Comparison of ENCODE assay signal across 11 cellular contexts in the genomic region with DNA sequence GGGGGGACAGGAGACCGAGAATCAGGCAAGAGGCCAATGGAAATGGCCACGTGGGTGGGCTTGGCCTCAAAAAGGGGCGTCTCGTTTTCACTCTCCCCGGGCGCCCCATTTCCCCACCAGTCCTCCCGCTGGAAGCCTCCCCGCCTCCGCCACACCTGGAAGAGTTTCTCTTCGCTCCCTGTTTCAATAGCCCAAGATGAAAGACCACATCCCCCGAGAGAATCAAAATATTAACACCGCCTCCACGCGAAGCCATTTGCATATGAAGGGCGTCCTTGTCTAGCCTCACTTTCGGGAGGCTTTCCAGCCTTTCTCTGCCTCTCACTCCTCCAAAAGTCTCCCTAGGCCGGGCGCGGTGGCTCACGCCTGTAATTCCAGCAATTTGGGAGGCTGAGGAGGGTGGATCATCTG. TPM values are rescaled to one million over a fixed set of nuclear protein-coding genes. Genes with fewer than 3 reads are reported as not detected.
A peak's percentile ranks its signal among the peaks of the same experiment; 100 is the strongest.
DNase-seq lines count a peak whose midpoint lies in the region; ATAC-seq, FAIRE-seq and TF ChIP-seq lines count a peak whose summit lies in the region.
"Had no signal": no experiment of that assay in that cellular context is flagged by ENCODE, and none has a peak within 500 bp of the region (broad histone marks: within the 10 kb centered on the region; RNA-seq: fewer than 3 reads in every experiment).

No MANE protein-coding gene starts in this region.

- H4K20me1 ChIP-seq in BLaER1, result no peaks in the 10 kb centered on the region
- no peaks in the 10 kb centered on the region for H4K20me1 ChIP-seq in GM12878 (ENCODE audit: control insufficient read depth, insufficient read depth)

- H3K4me1 ChIP-seq in BLaER1, result peaks cover 23% of the 10 kb centered on the region
- no peaks in the 10 kb centered on the region for H3K4me1 ChIP-seq in GM12878 (ENCODE audit: control insufficient read depth, insufficient read depth, low read length)
- H3K4me1 ChIP-seq in Peyer's patch, result peaks cover 0 to 16% (median 6%) of the 10 kb centered on the region in 4 donors

- H3K27me3 Mint-ChIP-seq in naive thymus-derived CD8-positive, alpha-beta T cell, result peaks cover 47 to 78% (median 59%) of the 10 kb centered on the region in 5 donors

- no peak for ATAC-seq in GM12878
- ATAC-seq in naive thymus-derived CD8-positive, alpha-beta T cell, result no peak
- ATAC-seq: gastrocnemius medialis had no signal

- CTCF ChIA-PET in GM12878 (lab: Yijun Ruan, JAX), result no interaction called here

- H3K27ac ChIP-seq in BLaER1, result no peak overlapping the region
- H3K27ac ChIP-seq in GM12878 (ENCODE audit: control insufficient read depth, insufficient read depth), result no peak overlapping the region
- H3K27ac ChIP-seq in Peyer's patch, result no peak overlapping the region
- H3K27ac ChIP-seq: coronary artery, gastrocnemius medialis had no signal

- RAD21 ChIA-PET in GM12878 (lab: Charles Lee; ENCODE audit: unreplicated experiment), result no interaction called here

- peak overlapping the region; percentile 57; the same call in 1 of the 2 replicates for H3K4me3 ChIP-seq in BLaER1
- H3K4me3 ChIP-seq in H7 (ENCODE audit: insufficient read depth, low read depth, low read length), result peak overlapping the region; percentile 50
- H3K4me3 ChIP-seq in GM12878, result no peak overlapping the region
- no peak overlapping the region for H3K4me3 ChIP-seq in lower leg skin (ENCODE audit: low read depth, poor library complexity, severe bottlenecking)
- no peak overlapping the region for H3K4me3 ChIP-seq in Peyer's patch

- POLR2A ChIA-PET in GM12878 (lab: Charles Lee), result no interaction called here
- POLR2A ChIA-PET in naive thymus-derived CD8-positive, alpha-beta T cell (lab: Charles Lee), result no interaction called here

- peaks cover 0 to 14% (median 8%) of the 10 kb centered on the region in 9 donors for H3K9me3 Mint-ChIP-seq in naive thymus-derived CD8-positive, alpha-beta T cell

- H3K36me3 ChIP-seq in BLaER1, result no peaks in the 10 kb centered on the region
- H3K36me3 ChIP-seq in H7 (replicated peaks; ENCODE audit: control insufficient read depth, insufficient read depth, low read length), result no peaks in the 10 kb centered on the region
- H3K36me3 ChIP-seq in GM12878 (ENCODE audit: control insufficient read depth in 2 of 2, insufficient read depth in 2 of 2, low read length in 1 of 2), result no peaks in the 10 kb centered on the region
- H3K36me3 ChIP-seq in Peyer's patch, result no peaks in the 10 kb centered on the region
- H3K36me3 ChIP-seq: gastrocnemius medialis had no signal

- TF ChIP-seq EP300 in GM12878 (IDR thresholded peaks at IDR 0.05; ENCODE audit: borderline replicate concordance in 1 of 2, control insufficient read depth in 1 of 2, low read depth in 2 of 2, low read length in 2 of 2), result no peak

- intact Hi-C loops in GM12878 (cut with micrococcal nuclease; ENCODE audit: unreplicated experiment), result no loop called here
- intact Hi-C loops in lower leg skin (cut with DNase I; ENCODE audit: low total_unique reads), result loop anchor here (2.0 to 10.0 kb wide), 3 partner anchors 64 to 318 kb away; a partner anchor contains a TSS

- H3K9me3 ChIP-seq in BLaER1 (peaks cover 12% of the 10 kb centered on the region), GM12878 (replicated peaks; ENCODE audit: control insufficient read depth, insufficient read depth, low read length) (no peaks in the 10 kb centered on the region; the same call in 2 of the 3 replicates), Peyer's patch (peaks cover 0 to 7% (median 1%) of the 10 kb centered on the region in 4 donors)
- H3K9me3 ChIP-seq: gastrocnemius medialis had no signal

- no peak for TF ChIP-seq RAD21 in GM12878 (IDR thresholded peaks at IDR 0.05; ENCODE audit: insufficient read depth, low read depth, low read length)

- no peaks in the 10 kb centered on the region for H3K79me2 ChIP-seq in GM12878 (ENCODE audit: control insufficient read depth, insufficient read depth, low read length)

- H3K27me3 ChIP-seq in BLaER1 (peaks cover 30% of the 10 kb centered on the region), H7 (ENCODE audit: control insufficient read depth, insufficient read depth, low read length) (peaks cover 8% of the 10 kb centered on the region), GM12878 (replicated peaks in 1 of 2; ENCODE audit: control insufficient read depth in 2 of 2, insufficient read depth in 2 of 2, low read length in 1 of 2) (no peaks in the 10 kb centered on the region), Peyer's patch (peaks cover 0 to 18% of the 10 kb centered on the region in 2 donors)

- peaks cover 18 to 30% (median 27%) of the 10 kb centered on the region in 4 donors for H3K4me1 Mint-ChIP-seq in naive thymus-derived CD8-positive, alpha-beta T cell

- peak overlapping the region in 2 of 10 donors; percentile 27 to 59 for H3K27ac Mint-ChIP-seq in naive thymus-derived CD8-positive, alpha-beta T cell

- 4% methylated on average over 20 of the region's 20 CpGs for WGBS in GM12878 (ENCODE audit: insufficient coverage, insufficient replicate concordance, low lambda C conversion rate, missing lambda C conversion rate)
- WGBS in lower leg skin, 2 donors, result 21 to 31% methylated on average over 20 of the region's 20 CpGs

- SMC1A ChIA-PET in GM12878 (lab: Charles Lee; ENCODE audit: uncharacterized antibody, unreplicated experiment), result interaction anchor here (0.9 kb wide), 1 partner anchor 64 kb away, joined by 3 read pairs; no protein-coding TSS in a partner anchor

- peak; percentile 79 for DNase-seq in H7
- DNase-seq in GM12878 (ENCODE audit: low read depth, low spot score), result no peak
- DNase-seq in naive thymus-derived CD8-positive, alpha-beta T cell, result no peak
- DNase-seq in ecto neural progenitor cell (ENCODE audit: low spot score), result no peak
- DNase-seq in NCI-H2029 (lab: John Stamatoyannopoulos, UW), result no peak
- no peak for DNase-seq in lower leg skin (ENCODE audit: low spot score in 2 of 2)
- no peak for DNase-seq in Peyer's patch
- DNase-seq: gastrocnemius medialis had no signal

- FAIRE-seq in GM12878 (lab: Jason Lieb, UNC), result no peak

- peak overlapping the region; percentile 73 for H3K4me2 ChIP-seq in BLaER1
- peak overlapping the region; percentile 59 for H3K4me2 ChIP-seq in GM12878 (ENCODE audit: control insufficient read depth, insufficient read depth)

- in situ Hi-C loops in GM12878 (cut with MboI), result loop anchor here (5.0 kb wide), 1 partner anchor 320 kb away; no protein-coding TSS in a partner anchor

- no peak overlapping the region for H2AFZ ChIP-seq in GM12878 (ENCODE audit: control insufficient read depth, low read depth, low read length)

- BruUV-seq in GM12878 (replicated peaks; lab: Mats Ljungman, UMichigan), result no TSS peak

- no peak for TF ChIP-seq CTCF in GM12878 (IDR thresholded peaks at IDR 0.05 in 2 of 3, conservative IDR thresholded peaks at IDR 0.05 in 1 of 3; ENCODE audit: control insufficient read depth in 2 of 3, extremely low read depth in 1 of 3, insufficient read depth in 1 of 3, low read depth in 3 of 3, low read length in 3 of 3)
- no peak for TF ChIP-seq CTCF in lower leg skin (IDR thresholded peaks at IDR 0.05)
- no peak for TF ChIP-seq CTCF in Peyer's patch (IDR thresholded peaks at IDR 0.05)

- TF ChIP-seq POLR2A in GM12878 (IDR thresholded peaks at IDR 0.05; ENCODE audit: low read depth, low read length), result no peak
- TF ChIP-seq POLR2A in lower leg skin (IDR thresholded peaks at IDR 0.05), result no peak
- no peak for TF ChIP-seq POLR2A in Peyer's patch (IDR thresholded peaks at IDR 0.05)

- H3K36me3 Mint-ChIP-seq in naive thymus-derived CD8-positive, alpha-beta T cell, result peaks cover 3 to 14% (median 3%) of the 10 kb centered on the region in 3 donors

- no peak overlapping the region for H3K9ac ChIP-seq in BLaER1
- H3K9ac ChIP-seq in GM12878 (ENCODE audit: control insufficient read depth, insufficient read depth, low read length), result no peak overlapping the region

- peak overlapping the region; percentile 71 to 84 (median 80) for H3K4me3 Mint-ChIP-seq in naive thymus-derived CD8-positive, alpha-beta T cell

TF ChIP-seq in GM12878, 131 proteins besides CTCF, POLR2A, EP300 and RAD21 (continues in another document):
- TF ChIP-seq POU2F2 (IDR thresholded peaks at IDR 0.05; ENCODE audit: borderline replicate concordance, low read depth, low read length) (peak; percentile 60; the same call in 1 of the 3 replicates), SMAD1 (IDR thresholded peaks at IDR 0.05; ENCODE audit: low read depth, partially characterized antibody) (no peak)

RNA-seq across cellular contexts. Expression of a gene that starts 0.7 kb away (rescaled TPM):
- total RNA-seq in H7 (2014; rRNA removed; shearing (Covaris generic)), result 40.0 and 63.4 TPM in 2 replicates
- total RNA-seq in GM12878 (2013; cell fraction: nucleolus; rRNA removed), result 0.56 TPM in 1 of 2 replicates, not detected in the other
- total RNA-seq in GM12878 (2014; rRNA removed) (not detected in 2 replicates), GM12878 (2014; rRNA removed; fragmentation: Illumina TruSeq; extraction: Trizol) (not detected in 2 replicates), GM12878 (2021) (0.16 and 0.36 TPM in 2 replicates), lower leg skin (100 to 1,000 TPM in 3 of 4 donors, 10 to 100 TPM in 1; 94.8 to 157 (median 112) TPM), Peyer's patch (1 to 10 TPM in 3 of 4 donors, not detected in 1; 1.1 to 5.3 (median 2.1) TPM)
- not detected for polyA plus RNA-seq in GM12878 (2011; ENCODE audit: low read depth)
- polyA plus RNA-seq in GM12878 (2011; rRNA removed) (2.4 and 3.5 TPM in 2 replicates), GM12878 (2014; fragmentation: Illumina TruSeq; extraction: Trizol) (0.07 TPM in 1 of 2 replicates, not detected in the other), GM12878 (2014; fragmentation: Nextera tagmentation; extraction: Ambion mirVana) (not detected), GM12878 (2014; rRNA removed) (0.04 and 0.27 TPM in 2 replicates), GM12878 (2016; fragmentation: Nextera tagmentation; extraction: Ambion mirVana) (under 1 TPM in 1 of 2 experiments, not detected in 1; 0.09 TPM)
- 4.4 and 6.4 TPM in 2 replicates for polyA plus RNA-seq in GM12878 (2011; cell fraction: cytosol; rRNA removed)
- polyA plus RNA-seq in GM12878 (2011; cell fraction: nucleus; rRNA removed), result 1.4 and 2.7 TPM in 2 replicates
- 0.15 and 0.31 TPM in 2 replicates for polyA plus RNA-seq in GM12878 (2012)
- 2.2 and 4.4 TPM in 2 replicates for polyA minus RNA-seq in GM12878 (2011; rRNA and poly(A)+ RNA removed)
- 0.94 and 1.7 TPM in 2 replicates for polyA minus RNA-seq in GM12878 (2011; cell fraction: cytosol; rRNA and poly(A)+ RNA removed)
- polyA minus RNA-seq in GM12878 (2011; cell fraction: nucleus; rRNA and poly(A)+ RNA removed), result 0.57 and 1.5 TPM in 2 replicates
- total RNA-seq in naive thymus-derived CD8-positive, alpha-beta T cell, result 10 to 100 TPM; 14.5 to 14.8 TPM
- polyA plus RNA-seq in naive thymus-derived CD8-positive, alpha-beta T cell, result 10 to 100 TPM in 2 of 3 donors, 1 to 10 TPM in 1; 6.1 to 12.8 (median 11.2) TPM
- total RNA-seq: OCI-LY7 had no signal

Comparison
In these comparisons a context has a peak if more than half of its experiments do, and no peak if none do; other contexts are left out.
1. H3K4me3 ChIP-seq: peak in BLaER1 (single experiment) and H7 (single experiment); none in GM12878 (single experiment), lower leg skin (single experiment) and Peyer's patch (0 of 4).